ENCODE assay signal across 12 cellular contexts in the genomic region with DNA sequence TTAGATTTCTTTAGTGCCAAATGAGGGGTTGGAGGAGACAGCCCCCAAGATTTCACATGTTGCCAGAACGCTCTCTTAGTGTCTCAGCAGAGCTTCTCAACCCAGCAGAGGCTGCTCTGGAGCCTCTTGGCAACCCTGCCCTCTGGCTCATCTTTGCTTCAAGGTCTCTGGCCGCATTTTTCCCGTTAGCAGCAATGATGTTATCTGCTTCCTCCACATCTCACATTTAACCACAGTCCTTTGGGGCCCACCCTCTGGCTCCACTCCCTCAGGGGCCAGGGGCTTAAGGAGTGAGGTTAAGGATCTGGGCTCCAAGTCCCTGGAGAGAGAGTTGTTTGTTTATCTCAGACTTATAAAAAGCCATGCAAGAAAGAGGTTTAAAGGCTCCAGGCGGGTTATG. TPM values are rescaled to one million over a fixed set of nuclear protein-coding genes. Genes with fewer than 3 reads are reported as not detected.
A peak's percentile ranks its signal among the peaks of the same experiment; 100 is the strongest.
DNase-seq lines count a peak whose midpoint lies in the region; ATAC-seq and TF ChIP-seq lines count a peak whose summit lies in the region.
"Had no signal": no experiment of that assay in that cellular context is flagged by ENCODE, and none has a peak within 500 bp of the region (broad histone marks: within the 10 kb centered on the region; RNA-seq: fewer than 3 reads in every experiment).

No MANE protein-coding gene starts in this region.

- no peaks in the 10 kb centered on the region for H3K27me3 ChIP-seq in colonic mucosa
- H3K27me3 ChIP-seq: suprapubic skin had no signal

- no peak overlapping the region for H3K4me3 ChIP-seq in AG10803 (ENCODE audit: low read length)
- no peak overlapping the region for H3K4me3 ChIP-seq in foreskin fibroblast (ENCODE audit: low read depth in 1 of 2, low read length in 2 of 2)
- no peak overlapping the region for H3K4me3 ChIP-seq in colonic mucosa
- H3K4me3 ChIP-seq: K562, suprapubic skin had no signal

- no peaks in the 10 kb centered on the region for H3K9me3 Mint-ChIP-seq in T-cell

- H3K9ac ChIP-seq in colonic mucosa (ENCODE audit: low read depth in 2 of 2, low read length in 2 of 2) = no peak overlapping the region

- H3K36me3 Mint-ChIP-seq in T-cell = peaks cover under 1% of the 10 kb centered on the region

- CTCF ChIA-PET in T-cell (lab: Charles Lee) = interaction anchor here in 1 of 2 donors (0.9 kb wide), 1 partner anchor 71 kb away, joined by 3 read pairs; no protein-coding TSS in a partner anchor

- H3K4me3 Mint-ChIP-seq in T-cell = peak overlapping the region; percentile 26 to 65 (median 55)

- H3K9me3 ChIP-seq in colonic mucosa = no peaks in the 10 kb centered on the region
- H3K9me3 ChIP-seq: Caco-2, suprapubic skin had no signal

- DNase-seq in AG10803 (ENCODE audit: low read depth) (no peak), ELF-1 (ENCODE audit: low read depth, low spot score) (peak; percentile 49), T-cell (peak in 2 of 34 experiments; percentile 9 to 14), foreskin fibroblast (peak in 1 of 2 donors; percentile 55), colonic mucosa (no peak), NCI-H2081 treated with DMSO at 0.1 percent for 48 hours (lab: John Stamatoyannopoulos, UW) (no peak)
- DNase-seq: Caco-2, NCI-H526 had no signal

- H3K4me1 Mint-ChIP-seq in T-cell = peaks cover 31 to 39% (median 32%) of the 10 kb centered on the region in 3 donors

- POLR2A ChIA-PET in T-cell (lab: Charles Lee) = no interaction called here

- no peaks in the 10 kb centered on the region for H3K36me3 ChIP-seq in colonic mucosa
- H3K36me3 ChIP-seq: suprapubic skin had no signal

- H3K27ac ChIP-seq in colonic mucosa = no peak overlapping the region
- H3K27ac ChIP-seq: suprapubic skin had no signal

- intact Hi-C loops in colonic mucosa (cut with DNase I) = no loop called here

- H3K4me1 ChIP-seq in colonic mucosa = peaks cover 4% of the 10 kb centered on the region

- ATAC-seq in T-cell (replicated peaks in 1 of 4) (no peak), GM18870 (IDR thresholded peaks at IDR 0.05; ENCODE audit: unreplicated experiment) (no peak), GM19324 (IDR thresholded peaks at IDR 0.05; ENCODE audit: low FRiP score, unreplicated experiment) (no peak)
- ATAC-seq: K562 had no signal

- TF ChIP-seq CTCF in AG10803 (conservative IDR thresholded peaks at IDR 0.05; ENCODE audit: low read length) = peak; percentile 33
- peak; percentile 10 for TF ChIP-seq CTCF in foreskin fibroblast (IDR thresholded peaks at IDR 0.05; ENCODE audit: low read depth, low read length)
- TF ChIP-seq CTCF in colonic mucosa (IDR thresholded peaks at IDR 0.05) = no peak

- peaks cover 1 to 5% of the 10 kb centered on the region in 2 donors for H3K27me3 Mint-ChIP-seq in T-cell

- peak overlapping the region; percentile 89 for H3K27ac Mint-ChIP-seq in T-cell

RNA-seq across cellular contexts. Expression of gene XYLT1, which starts 3.3 kb away (rescaled TPM):
- total RNA-seq in T-cell (10 to 100 TPM; 25.8 to 70.6 (median 57.8) TPM), colonic mucosa (10 to 100 TPM; 15.0 to 18.3 TPM)
